23 cellular contexts compared by ENCODE assay signal in genomic region chr3:11350374-11350773, GRCh38.
DNase-seq lines count a peak whose midpoint lies in the region; ATAC-seq, FAIRE-seq and TF ChIP-seq lines count a peak whose summit lies in the region.
"Had no signal": no experiment of that assay in that cellular context is flagged by ENCODE, and none has a peak within 500 bp of the region (broad histone marks: within the 10 kb centered on the region; RNA-seq: fewer than 3 reads in every experiment).

No MANE protein-coding gene starts in this region.

- H3K36me3 ChIP-seq in lower lobe of right lung (peaks cover 46% of the 10 kb centered on the region), kidney (ENCODE audit: control insufficient read depth in 1 of 2, insufficient read depth in 2 of 2, low read length in 2 of 2) (peaks cover 4 to 15% of the 10 kb centered on the region in 2 donors)

- H3K4me1 ChIP-seq in lower lobe of right lung (no peaks in the 10 kb centered on the region), kidney (ENCODE audit: control insufficient read depth in 1 of 2, insufficient read depth in 1 of 2, low read depth in 1 of 2, low read length in 2 of 2) (no peaks in the 10 kb centered on the region)
- H3K4me1 ChIP-seq: spleen had no signal

- ATAC-seq in lower lobe of right lung, result peak; percentile 46 to 74
- ATAC-seq in activated CD4-positive, alpha-beta T cell treated with anti-CD3 and anti-CD28 coated beads for 36 hours, result no peak

- peaks cover 58% of the 10 kb centered on the region for H3K36me3 Mint-ChIP-seq in activated CD4-positive, alpha-beta T cell treated with anti-CD3 and anti-CD28 coated beads for 36 hours (ENCODE audit: low read depth)
- H3K36me3 Mint-ChIP-seq in activated CD4-positive, alpha-beta T cell treated with anti-CD3 and anti-CD28 coated beads, Interleukin-2, amount 10 ng/mL, durations not matched to agents 7 days and 5 days (ENCODE audit: low read depth), result peaks cover 67% of the 10 kb centered on the region

- TF ChIP-seq CTCF in lower lobe of right lung (IDR thresholded peaks at IDR 0.05) (no peak), kidney (IDR thresholded peaks at IDR 0.05; ENCODE audit: borderline replicate concordance, extremely low read depth, insufficient read depth) (no peak), GM10266 (IDR thresholded peaks at IDR 0.05; ENCODE audit: control insufficient read depth, insufficient read depth, low read depth, missing control alignments) (no peak)

- no peaks in the 10 kb centered on the region for H3K4me1 Mint-ChIP-seq in activated CD4-positive, alpha-beta T cell treated with anti-CD3 and anti-CD28 coated beads for 36 hours
- no peaks in the 10 kb centered on the region for H3K4me1 Mint-ChIP-seq in activated CD4-positive, alpha-beta T cell treated with anti-CD3 and anti-CD28 coated beads, Interleukin-2, amount 10 ng/mL, durations not matched to agents 7 days and 5 days
- H3K4me1 Mint-ChIP-seq: memory B cell had no signal

- H3K9me3 Mint-ChIP-seq in activated CD4-positive, alpha-beta T cell treated with anti-CD3 and anti-CD28 coated beads for 36 hours (ENCODE audit: low read depth), result no peaks in the 10 kb centered on the region
- H3K9me3 Mint-ChIP-seq in activated CD4-positive, alpha-beta T cell treated with anti-CD3 and anti-CD28 coated beads, Interleukin-2, amount 10 ng/mL, durations not matched to agents 7 days and 5 days, result peaks cover 4% of the 10 kb centered on the region
- H3K9me3 Mint-ChIP-seq: activated naive CD4-positive, alpha-beta T cell treated with anti-CD3 and anti-CD28 coated beads for 36 hours had no signal

- FAIRE-seq in kidney (lab: Jason Lieb, UNC), result no peak
- FAIRE-seq: G401.6, keratinocyte had no signal

- CTCF ChIA-PET in activated CD4-positive, alpha-beta T cell treated with anti-CD3 and anti-CD28 coated beads for 36 hours (lab: Charles Lee), result interaction anchor here (0.6 to 3.8 kb wide), 5 partner anchors 8 to 290 kb away, joined by 3 to 18 read pairs (median 4); no protein-coding TSS in a partner anchor
- CTCF ChIA-PET in activated CD4-positive, alpha-beta T cell treated with anti-CD3 and anti-CD28 coated beads, Interleukin-2, amount 10 ng/mL, durations not matched to agents 7 days and 5 days (lab: Charles Lee), result interaction anchor here (0.6 to 1.1 kb wide), 3 partner anchors 11 to 1521 kb away, joined by 3 to 6 read pairs (median 3); no protein-coding TSS in a partner anchor

- no peaks in the 10 kb centered on the region for H3K27me3 ChIP-seq in lower lobe of right lung (ENCODE audit: low read depth)
- H3K27me3 ChIP-seq: spleen had no signal

- H3K9ac ChIP-seq in kidney (ENCODE audit: low read length in 2 of 2), result no peak overlapping the region

- no peaks in the 10 kb centered on the region for H3K9me3 ChIP-seq in lower lobe of right lung
- no peaks in the 10 kb centered on the region for H3K9me3 ChIP-seq in kidney (ENCODE audit: control insufficient read depth in 1 of 2, low read length in 2 of 2)
- H3K9me3 ChIP-seq: thoracic aorta had no signal

- H3K4me3 ChIP-seq in lower lobe of right lung, result no peak overlapping the region
- H3K4me3 ChIP-seq in kidney (ENCODE audit: low read length in 2 of 2), result no peak overlapping the region
- H3K4me3 ChIP-seq: spleen, thoracic aorta had no signal

- DNase-seq in ELR (ENCODE audit: low read depth), result peak; percentile 60
- peak; percentile 11 for DNase-seq in MV-4-11 (lab: John Stamatoyannopoulos, UW)
- peak; percentile 10 for DNase-seq in epithelial cell of prostate (ENCODE audit: low read depth, low spot score)
- no peak for DNase-seq in lower lobe of right lung
- DNase-seq in kidney, result no peak
- DNase-seq in activated CD4-positive, alpha-beta T cell treated with anti-CD3 and anti-CD28 coated beads for 36 hours, result no peak
- DNase-seq in GM10266 (ENCODE audit: extremely low spot score), result no peak
- no peak for DNase-seq in activated CD4-positive, alpha-beta T cell treated with anti-CD3 and anti-CD28 coated beads, Interleukin-2, amount 10 ng/mL, durations not matched to agents 7 days and 5 days
- DNase-seq: activated naive CD4-positive, alpha-beta T cell treated with anti-CD3 and anti-CD28 coated beads for 36 hours; activated T-cell treated with anti-CD3 and anti-CD28 coated beads, Interleukin-2, amount 50 U/mL, for 48 hours; caudate nucleus; NCI-H146; NCI-H2171 treated with DMSO at 0.1 percent for 48 hours; NCI-H524 treated with DMSO at 0.1 percent for 48 hours; nucleus accumbens; spleen; stimulated activated CD4-positive, alpha-beta T cell treated with anti-CD3 and anti-CD28 coated beads, Interleukin-4, amount 100 ng/mL, for 1 hour; stimulated activated naive CD4-positive, alpha-beta T cell treated with Interleukin-2 at 50 U/mL for 16 hours; T1000 had no signal

- intact Hi-C loops in lower lobe of right lung (cut with DNase I), result no loop called here
- intact Hi-C loops in kidney (cut with DNase I), result no loop called here
- intact Hi-C loops in activated CD4-positive, alpha-beta T cell treated with anti-CD3 and anti-CD28 coated beads for 36 hours (cut with DNase I, micrococcal nuclease), result no loop called here

- POLR2A ChIA-PET in activated CD4-positive, alpha-beta T cell treated with anti-CD3 and anti-CD28 coated beads for 36 hours (lab: Charles Lee), result no interaction called here
- POLR2A ChIA-PET in activated CD4-positive, alpha-beta T cell treated with anti-CD3 and anti-CD28 coated beads, Interleukin-2, amount 10 ng/mL, durations not matched to agents 7 days and 5 days (lab: Charles Lee), result no interaction called here

- no peak overlapping the region for H3K4me3 Mint-ChIP-seq in activated CD4-positive, alpha-beta T cell treated with anti-CD3 and anti-CD28 coated beads for 36 hours
- no peak overlapping the region for H3K4me3 Mint-ChIP-seq in activated CD4-positive, alpha-beta T cell treated with anti-CD3 and anti-CD28 coated beads, Interleukin-2, amount 10 ng/mL, durations not matched to agents 7 days and 5 days
- H3K4me3 Mint-ChIP-seq: activated naive CD4-positive, alpha-beta T cell treated with anti-CD3 and anti-CD28 coated beads for 36 hours; memory B cell had no signal

- H3K27me3 Mint-ChIP-seq in activated CD4-positive, alpha-beta T cell treated with anti-CD3 and anti-CD28 coated beads for 36 hours, result no peaks in the 10 kb centered on the region
- H3K27me3 Mint-ChIP-seq in activated CD4-positive, alpha-beta T cell treated with anti-CD3 and anti-CD28 coated beads, Interleukin-2, amount 10 ng/mL, durations not matched to agents 7 days and 5 days, result no peaks in the 10 kb centered on the region
- H3K27me3 Mint-ChIP-seq: memory B cell had no signal

- no peak overlapping the region for H3K27ac Mint-ChIP-seq in activated CD4-positive, alpha-beta T cell treated with anti-CD3 and anti-CD28 coated beads for 36 hours
- H3K27ac Mint-ChIP-seq in activated CD4-positive, alpha-beta T cell treated with anti-CD3 and anti-CD28 coated beads, Interleukin-2, amount 10 ng/mL, durations not matched to agents 7 days and 5 days, result no peak overlapping the region
- H3K27ac Mint-ChIP-seq: activated naive CD4-positive, alpha-beta T cell treated with anti-CD3 and anti-CD28 coated beads for 36 hours had no signal

- H3K27ac ChIP-seq in epithelial cell of prostate, result peak overlapping the region; percentile 34
- H3K27ac ChIP-seq in lower lobe of right lung, result no peak overlapping the region
- no peak overlapping the region for H3K27ac ChIP-seq in kidney (ENCODE audit: low read depth in 2 of 2, low read length in 2 of 2)
- H3K27ac ChIP-seq: spleen, thoracic aorta had no signal

Comparison
In these comparisons a context has a peak if more than half of its experiments do, and no peak if none do; other contexts are left out.
1. DNase-seq: peak in ELR (single experiment), MV-4-11 (single experiment) and epithelial cell of prostate (single experiment); none in lower lobe of right lung (single experiment), kidney (single experiment), activated CD4-positive, alpha-beta T cell treated with anti-CD3 and anti-CD28 coated beads for 36 hours (single experiment), GM10266 (single experiment) and activated CD4-positive, alpha-beta T cell treated with anti-CD3 and anti-CD28 coated beads, Interleukin-2, amount 10 ng/mL, durations not matched to agents 7 days and 5 days (single experiment).